Comparison of ENCODE assay signal across 10 cellular contexts in the genomic region with DNA sequence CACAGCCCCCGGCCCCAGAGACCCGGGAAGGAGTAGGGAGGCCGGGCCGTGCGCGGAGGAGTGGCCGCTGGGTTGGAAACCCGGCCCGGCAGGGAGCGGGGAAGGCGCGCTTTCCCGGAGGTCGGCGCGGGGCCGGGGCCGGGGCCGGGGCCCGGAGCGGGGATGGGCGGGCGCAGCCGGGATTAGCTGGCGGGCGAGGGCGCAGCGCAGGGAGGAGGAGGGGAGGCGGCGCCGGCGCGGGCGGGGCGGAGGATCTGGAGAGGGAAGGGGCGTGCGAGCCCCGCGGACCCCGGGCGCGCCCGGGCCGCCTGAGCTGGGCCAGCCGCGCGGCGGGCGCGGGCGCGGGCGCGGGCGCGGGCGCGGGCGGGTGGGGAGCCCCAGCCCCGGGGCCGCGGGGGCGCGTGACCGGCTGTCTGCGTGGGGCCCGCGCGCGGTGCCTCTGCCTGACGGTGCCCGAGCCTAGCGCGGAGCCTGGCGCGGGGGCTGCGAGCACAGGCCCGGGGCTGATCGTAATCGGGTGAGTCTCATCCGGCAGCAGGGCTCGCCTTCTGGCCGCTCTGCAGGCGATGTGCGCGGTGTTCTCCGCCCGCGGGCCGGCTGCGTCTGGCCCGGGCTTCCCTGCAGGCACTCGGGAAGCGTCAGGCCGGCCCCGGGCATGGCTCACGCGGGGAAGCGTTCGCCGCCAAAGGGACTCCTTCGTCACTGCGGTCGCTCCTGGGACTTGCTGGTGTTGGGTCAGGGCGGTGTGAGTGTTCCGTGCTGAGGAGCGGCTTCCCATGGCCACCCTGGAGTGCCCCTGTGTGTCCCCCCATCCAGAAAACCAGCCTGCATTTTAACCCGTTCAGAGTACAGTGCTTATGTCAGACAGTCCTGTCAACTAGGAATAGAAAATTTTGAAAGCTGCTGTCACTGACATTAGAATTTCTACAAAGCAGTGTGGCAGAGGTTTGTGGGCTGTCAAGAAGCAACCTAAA. TPM values are rescaled to one million over a fixed set of nuclear protein-coding genes. Genes with fewer than 3 reads are reported as not detected.
DNase-seq lines count a peak whose midpoint lies in the region; ATAC-seq and TF ChIP-seq lines count a peak whose summit lies in the region.
"Had no signal": no experiment of that assay in that cellular context is flagged by ENCODE, and none has a peak within 500 bp of the region (broad histone marks: within the 10 kb centered on the region; RNA-seq: fewer than 3 reads in every experiment).

No MANE protein-coding gene starts in this region.

- H3K4me1 Mint-ChIP-seq in brain, result peaks cover 27% of the 10 kb centered on the region

- H3K36me3 ChIP-seq in HAP-1 (replicated peaks), result no peaks in the 10 kb centered on the region
- no peaks in the 10 kb centered on the region for H3K36me3 ChIP-seq in iPS-20b (ENCODE audit: insufficient read depth, low read depth, low read length)

- in situ Hi-C loops in HAP-1 (cut with MboI; ENCODE audit: low sequenced_read_pairs), result no loop called here

- H3K27me3 Mint-ChIP-seq in brain, result peaks cover 11% of the 10 kb centered on the region

- peak overlapping the region; percentile 37 for H3K4me3 ChIP-seq in HAP-1
- peak overlapping the region; percentile 70 for H3K4me3 ChIP-seq in iPS-20b (ENCODE audit: low read length)

- H3K9me3 ChIP-seq in HAP-1 (no peaks in the 10 kb centered on the region), iPS-20b (ENCODE audit: insufficient read depth, low read depth, low read length) (no peaks in the 10 kb centered on the region)

- H3K27me3 ChIP-seq in HAP-1 (ENCODE audit: low read depth) (no peaks in the 10 kb centered on the region), iPS-20b (ENCODE audit: insufficient read depth, low read length) (peaks cover 49% of the 10 kb centered on the region)

- H3K4me3 Mint-ChIP-seq in brain, result peak overlapping the region; percentile 89 to 95 (median 92)

- H3K9ac ChIP-seq in iPS-20b (ENCODE audit: low read depth, low read length), result peak overlapping the region; percentile 71; the same call in 1 of the 2 replicates

- no peaks in the 10 kb centered on the region for H3K9me3 Mint-ChIP-seq in brain

- intact Hi-C loops in sciatic nerve (cut with DNase I), result no loop called here

- peak; percentile 75 for ATAC-seq in sciatic nerve

- H3K4me1 ChIP-seq in HAP-1 (peaks cover 23% of the 10 kb centered on the region), iPS-20b (ENCODE audit: insufficient read depth, low read length) (peaks cover 9% of the 10 kb centered on the region; the same call in 1 of the 2 replicates)

- peak overlapping the region; percentile 86 to 96 (median 96) for H3K27ac Mint-ChIP-seq in brain
- H3K27ac Mint-ChIP-seq: CD4-positive, CD25-positive, alpha-beta regulatory T cell had no signal

- DNase-seq in NCI-H1417 (lab: John Stamatoyannopoulos, UW) (peak; percentile 16 to 62 (median 60)), NCI-H1417 treated with DMSO at 0.1 percent for 48 hours (lab: John Stamatoyannopoulos, UW) (no peak), HAP-1 (ENCODE audit: low spot score in 2 of 2) (peak; percentile 69 to 85), NCI-H526 treated with DMSO at 0.1 percent for 48 hours (lab: John Stamatoyannopoulos, UW) (peak; percentile 36), sciatic nerve (ENCODE audit: low spot score) (peak; percentile 83)
- no peak for DNase-seq in effector CD4-positive, alpha-beta T cell
- DNase-seq: CD4-positive, CD25-positive, alpha-beta regulatory T cell had no signal

- no peak for TF ChIP-seq CTCF in brain (conservative IDR thresholded peaks at IDR 0.05)

- H3K36me3 Mint-ChIP-seq in brain, result peaks cover under 1% of the 10 kb centered on the region
- H3K36me3 Mint-ChIP-seq: CD4-positive, CD25-positive, alpha-beta regulatory T cell had no signal

- no peak overlapping the region for H3K27ac ChIP-seq in iPS-20b (ENCODE audit: low read length)
- H3K27ac ChIP-seq: epithelial cell of prostate had no signal

RNA-seq across cellular contexts. Expression of a gene that starts 40.4 kb away (rescaled TPM):
- 8.6 TPM for polyA plus RNA-seq in brain (ENCODE audit: insufficient read depth, low read depth, low replicate concordance)
- total RNA-seq in sciatic nerve, result 17.2 TPM

RNA-seq across cellular contexts. Expression of a gene that starts 46.5 kb away (rescaled TPM):
- 2.8 TPM for polyA plus RNA-seq in brain (ENCODE audit: insufficient read depth, low read depth, low replicate concordance)
- total RNA-seq in sciatic nerve, result 42.0 TPM

Comparison
In these comparisons a context has a peak if more than half of its experiments do, and no peak if none do; other contexts are left out.
1. DNase-seq: peak in NCI-H1417 (3 of 3), HAP-1 (2 of 2), NCI-H526 treated with DMSO at 0.1 percent for 48 hours (single experiment) and sciatic nerve (single experiment); none in NCI-H1417 treated with DMSO at 0.1 percent for 48 hours (single experiment) and effector CD4-positive, alpha-beta T cell (single experiment).